Comparison of ENCODE assay signal across 32 cellular contexts in genomic region chr2:166675553-166675952, GRCh38.
"Had no signal": no experiment of that assay in that cellular context is flagged by ENCODE, and none has a peak within 500 bp of the region (broad histone marks: within the 10 kb centered on the region; RNA-seq: fewer than 3 reads in every experiment).

No MANE protein-coding gene starts in this region.

- H3K4me3 Mint-ChIP-seq: activated CD4-positive, alpha-beta memory T cell treated with anti-CD3 and anti-CD28 coated beads for 36 hours; activated CD4-positive, alpha-beta T cell treated with anti-CD3 and anti-CD28 coated beads for 36 hours; activated CD4-positive, alpha-beta T cell treated with anti-CD3 and anti-CD28 coated beads, Interleukin-2, amount 10 ng/mL, durations not matched to agents 24 days and 14 days; activated CD8-positive, alpha-beta memory T cell treated with anti-CD3 and anti-CD28 coated beads, Interleukin-2, amount 10 ng/mL, durations not matched to agents 7 days and 5 days; activated CD8-positive, alpha-beta T cell treated with anti-CD3 and anti-CD28 coated beads, Interleukin-2, amount 10 ng/mL, durations not matched to agents 7 days and 5 days; activated naive CD4-positive, alpha-beta T cell treated with anti-CD3 and anti-CD28 coated beads, Interleukin-2, amount 10 ng/mL, durations not matched to agents 7 days and 5 days; activated naive CD8-positive, alpha-beta T cell treated with anti-CD3 and anti-CD28 coated beads, Interleukin-2, amount 10 ng/mL, durations not matched to agents 7 days and 5 days; activated T-cell treated with anti-CD3 and anti-CD28 coated beads, Interleukin-2, amount 50 U/mL, for 72 hours; effector memory CD8-positive, alpha-beta T cell; T-helper 17 cell; T-helper 2 cell treated with Interferon-gamma antibody and Interleukin-4, amounts not matched to agents 5 μg/mL and 100 μg/mL, for 36 hours had no signal

- H3K27ac Mint-ChIP-seq: activated CD4-positive, alpha-beta memory T cell treated with anti-CD3 and anti-CD28 coated beads for 36 hours; activated CD4-positive, alpha-beta T cell treated with anti-CD3 and anti-CD28 coated beads for 36 hours; activated CD4-positive, alpha-beta T cell treated with anti-CD3 and anti-CD28 coated beads, Interleukin-2, amount 10 ng/mL, durations not matched to agents 24 days and 14 days; activated CD8-positive, alpha-beta memory T cell treated with anti-CD3 and anti-CD28 coated beads, Interleukin-2, amount 10 ng/mL, durations not matched to agents 7 days and 5 days; activated CD8-positive, alpha-beta T cell treated with anti-CD3 and anti-CD28 coated beads, Interleukin-2, amount 10 ng/mL, durations not matched to agents 7 days and 5 days; activated naive CD4-positive, alpha-beta T cell treated with anti-CD3 and anti-CD28 coated beads, Interleukin-2, amount 10 ng/mL, durations not matched to agents 7 days and 5 days; activated naive CD4-positive, alpha-beta T cell treated with anti-CD3 and anti-CD28 coated beads, Interleukin-2, amount 50 U/mL, for 72 hours; activated naive CD8-positive, alpha-beta T cell treated with anti-CD3 and anti-CD28 coated beads, Interleukin-2, amount 10 ng/mL, durations not matched to agents 7 days and 5 days; activated T-cell treated with anti-CD3 and anti-CD28 coated beads, Interleukin-2, amount 50 U/mL, for 72 hours; effector memory CD8-positive, alpha-beta T cell; T-helper 17 cell; T-helper 2 cell treated with Interferon-gamma antibody and Interleukin-4, amounts not matched to agents 5 μg/mL and 100 μg/mL, for 36 hours had no signal

- H3K4me1 ChIP-seq: esophagus muscularis mucosa, foreskin keratinocyte, gastrocnemius medialis had no signal

- H3K27me3 Mint-ChIP-seq: activated CD4-positive, alpha-beta memory T cell treated with anti-CD3 and anti-CD28 coated beads for 36 hours; activated CD4-positive, alpha-beta T cell treated with anti-CD3 and anti-CD28 coated beads for 36 hours; activated CD4-positive, alpha-beta T cell treated with anti-CD3 and anti-CD28 coated beads, Interleukin-2, amount 10 ng/mL, durations not matched to agents 24 days and 14 days; activated CD8-positive, alpha-beta memory T cell treated with anti-CD3 and anti-CD28 coated beads, Interleukin-2, amount 10 ng/mL, durations not matched to agents 7 days and 5 days; activated naive CD4-positive, alpha-beta T cell treated with anti-CD3 and anti-CD28 coated beads, Interleukin-2, amount 10 ng/mL, durations not matched to agents 7 days and 5 days; activated naive CD8-positive, alpha-beta T cell treated with anti-CD3 and anti-CD28 coated beads, Interleukin-2, amount 10 ng/mL, durations not matched to agents 7 days and 5 days; effector memory CD8-positive, alpha-beta T cell; T-helper 17 cell had no signal

- H3K4me1 Mint-ChIP-seq: activated CD4-positive, alpha-beta T cell treated with anti-CD3 and anti-CD28 coated beads for 36 hours; activated CD4-positive, alpha-beta T cell treated with anti-CD3 and anti-CD28 coated beads, Interleukin-2, amount 10 ng/mL, durations not matched to agents 24 days and 14 days; activated CD8-positive, alpha-beta memory T cell treated with anti-CD3 and anti-CD28 coated beads, Interleukin-2, amount 10 ng/mL, durations not matched to agents 7 days and 5 days; activated naive CD4-positive, alpha-beta T cell treated with anti-CD3 and anti-CD28 coated beads, Interleukin-2, amount 10 ng/mL, durations not matched to agents 7 days and 5 days; activated naive CD8-positive, alpha-beta T cell treated with anti-CD3 and anti-CD28 coated beads, Interleukin-2, amount 10 ng/mL, durations not matched to agents 7 days and 5 days; T-helper 17 cell had no signal

- ATAC-seq: activated CD4-positive, alpha-beta T cell treated with anti-CD3 and anti-CD28 coated beads for 36 hours; activated CD8-positive, alpha-beta memory T cell treated with anti-CD3 and anti-CD28 coated beads, Interleukin-2, amount 10 ng/mL, durations not matched to agents 7 days and 5 days; activated CD8-positive, alpha-beta T cell treated with anti-CD3 and anti-CD28 coated beads, Interleukin-2, amount 10 ng/mL, durations not matched to agents 7 days and 5 days; activated naive CD4-positive, alpha-beta T cell treated with anti-CD3 and anti-CD28 coated beads, Interleukin-2, amount 50 U/mL, for 72 hours; activated T-cell treated with anti-CD3 and anti-CD28 coated beads, Interleukin-2, amount 50 U/mL, for 72 hours; effector memory CD8-positive, alpha-beta T cell; foreskin keratinocyte; gastrocnemius medialis; T-helper 17 cell had no signal

- H3K4me3 ChIP-seq: esophagus muscularis mucosa, gastrocnemius medialis, heart left ventricle had no signal

- H3K36me3 Mint-ChIP-seq: activated CD4-positive, alpha-beta memory T cell treated with anti-CD3 and anti-CD28 coated beads for 36 hours; activated CD8-positive, alpha-beta memory T cell treated with anti-CD3 and anti-CD28 coated beads, Interleukin-2, amount 10 ng/mL, durations not matched to agents 7 days and 5 days; activated naive CD4-positive, alpha-beta T cell treated with anti-CD3 and anti-CD28 coated beads, Interleukin-2, amount 10 ng/mL, durations not matched to agents 7 days and 5 days; activated naive CD4-positive, alpha-beta T cell treated with anti-CD3 and anti-CD28 coated beads, Interleukin-2, amount 50 U/mL, for 72 hours; activated naive CD8-positive, alpha-beta T cell treated with anti-CD3 and anti-CD28 coated beads, Interleukin-2, amount 10 ng/mL, durations not matched to agents 7 days and 5 days had no signal

- H3K36me3 ChIP-seq: brain microvascular endothelial cell, esophagus muscularis mucosa, gastrocnemius medialis, heart left ventricle had no signal

- DNase-seq: activated CD4-positive, alpha-beta memory T cell treated with anti-CD3 and anti-CD28 coated beads for 36 hours; activated CD4-positive, alpha-beta T cell treated with anti-CD3 and anti-CD28 coated beads for 36 hours; activated CD4-positive, alpha-beta T cell treated with anti-CD3 and anti-CD28 coated beads, Interleukin-2, amount 10 ng/mL, durations not matched to agents 24 days and 14 days; activated CD4-positive, CD25-positive, alpha-beta regulatory T cell; activated CD4-positive, CD25-positive, alpha-beta regulatory T cell treated with anti-CD3 and anti-CD28 coated beads, Interleukin-2, amount 50 U/mL, for 72 hours; activated CD8-positive, alpha-beta memory T cell treated with anti-CD3 and anti-CD28 coated beads, Interleukin-2, amount 10 ng/mL, durations not matched to agents 7 days and 5 days; activated CD8-positive, alpha-beta memory T cell treated with anti-CD3 and anti-CD28 coated beads, Interleukin-2, amount 50 U/mL, for 4 hours; activated CD8-positive, alpha-beta T cell treated with anti-CD3 and anti-CD28 coated beads, Interleukin-2, amount 10 ng/mL, durations not matched to agents 7 days and 5 days; activated gamma-delta T cell; activated naive CD4-positive, alpha-beta T cell; activated naive CD4-positive, alpha-beta T cell treated with anti-CD3 and anti-CD28 coated beads, Interleukin-2, amount 10 ng/mL, durations not matched to agents 7 days and 5 days; activated naive CD8-positive, alpha-beta T cell treated with anti-CD3 and anti-CD28 coated beads, Interleukin-2, amount 10 ng/mL, durations not matched to agents 7 days and 5 days; activated T-cell treated with anti-CD3 and anti-CD28 coated beads, Interleukin-2, amount 50 U/mL, for 1 hour; activated T-cell treated with anti-CD3 and anti-CD28 coated beads, Interleukin-2, amount 50 U/mL, for 72 hours; amniotic stem cell; anterior cingulate cortex; brain microvascular endothelial cell; caudate nucleus; cortex of kidney; dermis blood vessel endothelial cell; effector CD4-positive, alpha-beta T cell; effector memory CD8-positive, alpha-beta T cell; erythroblast; foreskin keratinocyte; gastrocnemius medialis; glutamatergic neuron; heart left ventricle; T-helper 1 cell; T-helper 17 cell had no signal

- H3K27ac ChIP-seq: brain microvascular endothelial cell, esophagus muscularis mucosa, foreskin keratinocyte, gastrocnemius medialis had no signal

- H3K27me3 ChIP-seq: brain microvascular endothelial cell, esophagus muscularis mucosa, foreskin keratinocyte, gastrocnemius medialis, heart left ventricle had no signal

- H3K9me3 ChIP-seq: esophagus muscularis mucosa, gastrocnemius medialis had no signal

- H3K9me3 Mint-ChIP-seq: activated CD4-positive, alpha-beta memory T cell treated with anti-CD3 and anti-CD28 coated beads for 36 hours; activated CD4-positive, alpha-beta T cell treated with anti-CD3 and anti-CD28 coated beads, Interleukin-2, amount 10 ng/mL, durations not matched to agents 24 days and 14 days; activated naive CD4-positive, alpha-beta T cell treated with anti-CD3 and anti-CD28 coated beads, Interleukin-2, amount 10 ng/mL, durations not matched to agents 7 days and 5 days; T-helper 2 cell treated with Interferon-gamma antibody and Interleukin-4, amounts not matched to agents 5 μg/mL and 100 μg/mL, for 36 hours had no signal
